Comparison of ENCODE assay signal across 16 cellular contexts in genomic region chr4:4490041-4490440, GRCh38.
"Had no signal": no experiment of that assay in that cellular context is flagged by ENCODE, and none has a peak within 500 bp of the region (broad histone marks: within the 10 kb centered on the region; RNA-seq: fewer than 3 reads in every experiment).

No MANE protein-coding gene starts in this region.

- DNase-seq: activated CD4-positive, alpha-beta memory T cell treated with anti-CD3 and anti-CD28 coated beads for 36 hours; activated CD4-positive, alpha-beta T cell treated with anti-CD3 and anti-CD28 coated beads for 1 hour; activated gamma-delta T cell treated with Interleukin-2 at 50 U/mL for 16 hours; activated naive CD8-positive, alpha-beta T cell treated with anti-CD3 and anti-CD28 coated beads for 36 hours; activated T-cell treated with anti-CD3 and anti-CD28 coated beads, Interleukin-2, amount 50 U/mL, for 72 hours; aorta; colonic mucosa; hippocampal formation; kidney glomerular epithelial cell; midbrain; naive B cell; stimulated activated CD4-positive, alpha-beta T cell treated with anti-CD3 and anti-CD28 coated beads, Interleukin-4, amount 100 ng/mL, for 1 hour; stimulated activated CD8-positive, alpha-beta memory T cell treated with anti-CD3 and anti-CD28 coated beads, Interleukin-4, amount 100 ng/mL, for 48 hours; upper lobe of left lung had no signal

- H3K9me3 ChIP-seq: colonic mucosa, upper lobe of left lung had no signal

- H3K27me3 ChIP-seq: colonic mucosa, upper lobe of left lung had no signal

- FAIRE-seq: endothelial cell of umbilical vein had no signal

- ATAC-seq: activated T-cell treated with anti-CD3 and anti-CD28 coated beads, Interleukin-2, amount 50 U/mL, for 72 hours had no signal

- H3K36me3 ChIP-seq: colonic mucosa, upper lobe of left lung had no signal

- H2AFZ ChIP-seq: parathyroid adenoma had no signal

- H3K9ac ChIP-seq: parathyroid adenoma had no signal

- H3K4me1 ChIP-seq: colonic mucosa, parathyroid adenoma had no signal

- H3K27ac ChIP-seq: colonic mucosa, parathyroid adenoma, upper lobe of left lung had no signal

- H3K4me3 ChIP-seq: colonic mucosa, upper lobe of left lung had no signal
